In the genomic region with DNA sequence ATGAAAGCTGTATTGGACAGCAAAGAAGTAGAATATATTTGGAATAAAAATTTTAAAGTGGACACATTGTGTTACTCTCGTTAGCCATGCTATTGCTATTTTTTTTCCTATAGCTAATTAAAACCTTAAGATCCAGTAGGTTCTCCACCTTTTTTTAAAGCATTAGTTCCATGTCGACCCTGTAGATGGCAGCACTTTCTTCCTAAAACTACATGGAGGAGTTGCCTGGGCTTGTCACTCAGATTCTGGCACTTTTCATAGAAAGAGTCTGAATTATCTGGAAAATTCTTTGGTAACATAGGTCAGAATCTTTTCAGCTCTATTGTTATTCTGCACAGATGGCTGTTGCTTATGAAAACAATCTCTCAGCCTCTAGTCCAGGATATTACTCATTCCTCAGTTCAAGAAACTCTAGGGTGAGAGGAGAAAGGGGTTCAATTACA, we compare ENCODE assay signal across 1 cellular context.
TF ChIP-seq lines count a peak whose summit lies in the region.

No MANE protein-coding gene starts in this region.

TF ChIP-seq in GM12878, 131 proteins besides CTCF, POLR2A, EP300 and RAD21:
- no peak for TF ChIP-seq HDGF (IDR thresholded peaks at IDR 0.05)
- TF ChIP-seq, protein P1, sequence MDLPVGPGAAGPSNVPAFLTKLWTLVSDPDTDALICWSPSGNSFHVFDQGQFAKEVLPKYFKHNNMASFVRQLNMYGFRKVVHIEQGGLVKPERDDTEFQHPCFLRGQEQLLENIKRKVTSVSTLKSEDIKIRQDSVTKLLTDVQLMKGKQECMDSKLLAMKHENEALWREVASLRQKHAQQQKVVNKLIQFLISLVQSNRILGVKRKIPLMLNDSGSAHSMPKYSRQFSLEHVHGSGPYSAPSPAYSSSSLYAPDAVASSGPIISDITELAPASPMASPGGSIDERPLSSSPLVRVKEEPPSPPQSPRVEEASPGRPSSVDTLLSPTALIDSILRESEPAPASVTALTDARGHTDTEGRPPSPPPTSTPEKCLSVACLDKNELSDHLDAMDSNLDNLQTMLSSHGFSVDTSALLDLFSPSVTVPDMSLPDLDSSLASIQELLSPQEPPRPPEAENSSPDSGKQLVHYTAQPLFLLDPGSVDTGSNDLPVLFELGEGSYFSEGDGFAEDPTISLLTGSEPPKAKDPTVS (IDR thresholded peaks at IDR 0.05; ENCODE audit: low read depth, low read length) = peak; percentile 93
- TF ChIP-seq, protein P2, sequence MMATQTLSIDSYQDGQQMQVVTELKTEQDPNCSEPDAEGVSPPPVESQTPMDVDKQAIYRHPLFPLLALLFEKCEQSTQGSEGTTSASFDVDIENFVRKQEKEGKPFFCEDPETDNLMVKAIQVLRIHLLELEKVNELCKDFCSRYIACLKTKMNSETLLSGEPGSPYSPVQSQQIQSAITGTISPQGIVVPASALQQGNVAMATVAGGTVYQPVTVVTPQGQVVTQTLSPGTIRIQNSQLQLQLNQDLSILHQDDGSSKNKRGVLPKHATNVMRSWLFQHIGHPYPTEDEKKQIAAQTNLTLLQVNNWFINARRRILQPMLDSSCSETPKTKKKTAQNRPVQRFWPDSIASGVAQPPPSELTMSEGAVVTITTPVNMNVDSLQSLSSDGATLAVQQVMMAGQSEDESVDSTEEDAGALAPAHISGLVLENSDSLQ (IDR thresholded peaks at IDR 0.05) = peak; percentile 92
- TF ChIP-seq, protein P3, sequence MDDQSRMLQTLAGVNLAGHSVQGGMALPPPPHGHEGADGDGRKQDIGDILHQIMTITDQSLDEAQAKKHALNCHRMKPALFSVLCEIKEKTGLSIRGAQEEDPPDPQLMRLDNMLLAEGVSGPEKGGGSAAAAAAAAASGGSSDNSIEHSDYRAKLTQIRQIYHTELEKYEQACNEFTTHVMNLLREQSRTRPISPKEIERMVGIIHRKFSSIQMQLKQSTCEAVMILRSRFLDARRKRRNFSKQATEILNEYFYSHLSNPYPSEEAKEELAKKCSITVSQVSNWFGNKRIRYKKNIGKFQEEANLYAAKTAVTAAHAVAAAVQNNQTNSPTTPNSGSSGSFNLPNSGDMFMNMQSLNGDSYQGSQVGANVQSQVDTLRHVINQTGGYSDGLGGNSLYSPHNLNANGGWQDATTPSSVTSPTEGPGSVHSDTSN (IDR thresholded peaks at IDR 0.05; ENCODE audit: insufficient replicate concordance, low read depth, low read length) = peak; percentile 64
- peak; percentile 68; the same call in 1 of the 2 replicates for TF ChIP-seq SMC3 (IDR thresholded peaks at IDR 0.05; ENCODE audit: borderline replicate concordance, low read length)
- TF ChIP-seq ZNF384 (IDR thresholded peaks at IDR 0.05; ENCODE audit: borderline replicate concordance, low read depth, low read length) = 0 out of 2 replicates have a peak, but pooled peaks have one; percentile 47
TF ChIP-seq in GM12878: peak in this region for 5.
